Comparison of ENCODE assay signal across 1 cellular context in the genomic region with DNA sequence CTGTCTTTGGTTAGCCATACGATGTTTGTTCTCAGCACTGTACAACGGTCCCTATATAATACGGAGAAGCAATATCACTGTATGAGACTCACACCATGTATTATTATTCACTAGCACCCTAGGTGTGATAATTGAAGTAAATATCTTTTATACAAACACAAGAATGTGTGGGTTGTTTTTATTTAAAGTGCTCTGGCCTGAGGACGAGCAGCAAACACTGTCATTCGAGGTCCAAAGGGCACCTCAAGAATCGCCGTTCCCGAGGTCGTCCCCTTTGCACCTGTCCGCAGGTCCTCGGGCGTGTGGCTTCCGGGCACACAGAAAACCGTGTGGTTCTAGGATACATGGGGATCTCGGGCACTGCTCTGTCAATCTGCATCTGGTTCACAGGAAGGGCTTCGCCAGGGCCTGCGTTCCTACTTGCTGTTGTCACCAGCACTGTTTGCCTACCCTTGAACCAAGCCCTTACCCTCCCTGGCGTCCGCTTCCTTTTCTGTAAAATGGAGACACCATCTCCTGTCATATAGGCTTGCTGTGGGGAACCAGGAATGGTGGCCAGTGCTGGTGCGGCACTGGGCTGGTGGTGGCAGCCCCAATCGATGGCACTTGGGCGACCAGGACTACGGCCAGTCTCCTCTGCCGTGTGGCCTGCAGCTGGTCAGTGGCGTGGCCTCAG.
TF ChIP-seq lines count a peak whose summit lies in the region.

No MANE protein-coding gene starts in this region.

TF ChIP-seq in HepG2, 621 proteins besides CTCF, POLR2A, EP300 and RAD21 (continued from another document and continues in another):
- TF ChIP-seq CSRNP1 (CRISPR knock-in tag; IDR thresholded peaks at IDR 0.05) (peak; percentile 45; the same call in 1 of the 2 replicates), KDM2A (CRISPR knock-in tag; IDR thresholded peaks at IDR 0.05; ENCODE audit: borderline replicate concordance, low read depth) (peak; percentile 88), ZNF558 (CRISPR knock-in tag; IDR thresholded peaks at IDR 0.05; ENCODE audit: borderline replicate concordance) (no peak), ZNF773 (CRISPR knock-in tag; IDR thresholded peaks at IDR 0.05; ENCODE audit: borderline replicate concordance) (peak; percentile 60; the same call in 1 of the 2 replicates), ZNF569 (CRISPR knock-in tag; IDR thresholded peaks at IDR 0.05; ENCODE audit: borderline replicate concordance) (no peak), ZNF335 (CRISPR knock-in tag; IDR thresholded peaks at IDR 0.05) (peak; percentile 91), SMAD3 (CRISPR knock-in tag; IDR thresholded peaks at IDR 0.05) (peak; percentile 71; the same call in 1 of the 2 replicates), PHF5A (CRISPR knock-in tag; IDR thresholded peaks at IDR 0.05; ENCODE audit: low read depth, unreplicated experiment) (no peak), NONO (IDR thresholded peaks at IDR 0.05) (no peak), NONO (CRISPR knock-in tag; conservative IDR thresholded peaks at IDR 0.05) (peak; percentile 91), NCOA2 (CRISPR knock-in tag; IDR thresholded peaks at IDR 0.05) (peak; percentile 83), ZNF770 (CRISPR knock-in tag; IDR thresholded peaks at IDR 0.05) (no peak), CREBL2 (CRISPR knock-in tag; IDR thresholded peaks at IDR 0.05; ENCODE audit: borderline replicate concordance) (no peak), PATZ1 (CRISPR knock-in tag; IDR thresholded peaks at IDR 0.05) (no peak), MXD1 (CRISPR knock-in tag; IDR thresholded peaks at IDR 0.05) (peak; percentile 88), ZNF672 (CRISPR knock-in tag; IDR thresholded peaks at IDR 0.05) (no peak), PAX8 (CRISPR knock-in tag; IDR thresholded peaks at IDR 0.05; ENCODE audit: borderline replicate concordance) (no peak), TMF1 (CRISPR knock-in tag; IDR thresholded peaks at IDR 0.05; ENCODE audit: low read depth) (peak; percentile 27; the same call in 1 of the 2 replicates), ZNF468 (CRISPR knock-in tag; IDR thresholded peaks at IDR 0.05) (no peak), GPBP1L1 (CRISPR knock-in tag; IDR thresholded peaks at IDR 0.05) (no peak), ZNF34 (CRISPR knock-in tag; IDR thresholded peaks at IDR 0.05; ENCODE audit: borderline replicate concordance) (peak; percentile 58; the same call in 1 of the 2 replicates), ZNF547 (CRISPR knock-in tag; IDR thresholded peaks at IDR 0.05) (0 out of 2 replicates have a peak, but pooled peaks have one; percentile 65), ZNF782 (CRISPR knock-in tag; IDR thresholded peaks at IDR 0.05; ENCODE audit: borderline replicate concordance) (peak; percentile 55; the same call in 1 of the 2 replicates), ZNF678 (CRISPR knock-in tag; IDR thresholded peaks at IDR 0.05) (peak; percentile 67; the same call in 1 of the 2 replicates), ZIK1 (CRISPR knock-in tag; IDR thresholded peaks at IDR 0.05; ENCODE audit: borderline replicate concordance, low read depth) (peak; percentile 85; the same call in 1 of the 2 replicates), ATF5 (CRISPR knock-in tag; IDR thresholded peaks at IDR 0.05; ENCODE audit: low read depth) (no peak), EEA1 (CRISPR knock-in tag; IDR thresholded peaks at IDR 0.05; ENCODE audit: borderline replicate concordance) (no peak), HMG20B (CRISPR knock-in tag; conservative IDR thresholded peaks at IDR 0.05) (no peak), ZNF205 (CRISPR knock-in tag; IDR thresholded peaks at IDR 0.05) (peak; percentile 64; the same call in 1 of the 2 replicates), MBD4 (IDR thresholded peaks at IDR 0.05; ENCODE audit: borderline replicate concordance, low read length) (no peak), MIER3 (CRISPR knock-in tag; IDR thresholded peaks at IDR 0.05; ENCODE audit: borderline replicate concordance) (peak; percentile 80; the same call in 1 of the 2 replicates), FOXM1 (CRISPR knock-in tag; IDR thresholded peaks at IDR 0.05) (0 out of 2 replicates have a peak, but pooled peaks have one; percentile 27), ZNF777 (CRISPR knock-in tag; IDR thresholded peaks at IDR 0.05) (peak; percentile 55; the same call in 1 of the 2 replicates), JUN (CRISPR knock-in tag; IDR thresholded peaks at IDR 0.05) (peak; percentile 90)
- TF ChIP-seq, protein P1, sequence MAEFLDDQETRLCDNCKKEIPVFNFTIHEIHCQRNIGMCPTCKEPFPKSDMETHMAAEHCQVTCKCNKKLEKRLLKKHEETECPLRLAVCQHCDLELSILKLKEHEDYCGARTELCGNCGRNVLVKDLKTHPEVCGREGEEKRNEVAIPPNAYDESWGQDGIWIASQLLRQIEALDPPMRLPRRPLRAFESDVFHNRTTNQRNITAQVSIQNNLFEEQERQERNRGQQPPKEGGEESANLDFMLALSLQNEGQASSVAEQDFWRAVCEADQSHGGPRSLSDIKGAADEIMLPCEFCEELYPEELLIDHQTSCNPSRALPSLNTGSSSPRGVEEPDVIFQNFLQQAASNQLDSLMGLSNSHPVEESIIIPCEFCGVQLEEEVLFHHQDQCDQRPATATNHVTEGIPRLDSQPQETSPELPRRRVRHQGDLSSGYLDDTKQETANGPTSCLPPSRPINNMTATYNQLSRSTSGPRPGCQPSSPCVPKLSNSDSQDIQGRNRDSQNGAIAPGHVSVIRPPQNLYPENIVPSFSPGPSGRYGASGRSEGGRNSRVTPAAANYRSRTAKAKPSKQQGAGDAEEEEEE (CRISPR knock-in tag; IDR thresholded peaks at IDR 0.05; ENCODE audit: borderline replicate concordance) = no peak
- TF ChIP-seq, protein P2, sequence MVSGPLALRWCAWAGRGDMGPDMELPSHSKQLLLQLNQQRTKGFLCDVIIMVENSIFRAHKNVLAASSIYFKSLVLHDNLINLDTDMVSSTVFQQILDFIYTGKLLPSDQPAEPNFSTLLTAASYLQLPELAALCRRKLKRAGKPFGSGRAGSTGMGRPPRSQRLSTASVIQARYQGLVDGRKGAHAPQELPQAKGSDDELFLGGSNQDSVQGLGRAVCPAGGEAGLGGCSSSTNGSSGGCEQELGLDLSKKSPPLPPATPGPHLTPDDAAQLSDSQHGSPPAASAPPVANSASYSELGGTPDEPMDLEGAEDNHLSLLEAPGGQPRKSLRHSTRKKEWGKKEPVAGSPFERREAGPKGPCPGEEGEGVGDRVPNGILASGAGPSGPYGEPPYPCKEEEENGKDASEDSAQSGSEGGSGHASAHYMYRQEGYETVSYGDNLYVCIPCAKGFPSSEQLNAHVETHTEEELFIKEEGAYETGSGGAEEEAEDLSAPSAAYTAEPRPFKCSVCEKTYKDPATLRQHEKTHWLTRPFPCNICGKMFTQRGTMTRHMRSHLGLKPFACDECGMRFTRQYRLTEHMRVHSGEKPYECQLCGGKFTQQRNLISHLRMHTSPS (CRISPR knock-in tag; IDR thresholded peaks at IDR 0.05; ENCODE audit: low read depth) = peak; percentile 81
- TF ChIP-seq, protein P3, sequence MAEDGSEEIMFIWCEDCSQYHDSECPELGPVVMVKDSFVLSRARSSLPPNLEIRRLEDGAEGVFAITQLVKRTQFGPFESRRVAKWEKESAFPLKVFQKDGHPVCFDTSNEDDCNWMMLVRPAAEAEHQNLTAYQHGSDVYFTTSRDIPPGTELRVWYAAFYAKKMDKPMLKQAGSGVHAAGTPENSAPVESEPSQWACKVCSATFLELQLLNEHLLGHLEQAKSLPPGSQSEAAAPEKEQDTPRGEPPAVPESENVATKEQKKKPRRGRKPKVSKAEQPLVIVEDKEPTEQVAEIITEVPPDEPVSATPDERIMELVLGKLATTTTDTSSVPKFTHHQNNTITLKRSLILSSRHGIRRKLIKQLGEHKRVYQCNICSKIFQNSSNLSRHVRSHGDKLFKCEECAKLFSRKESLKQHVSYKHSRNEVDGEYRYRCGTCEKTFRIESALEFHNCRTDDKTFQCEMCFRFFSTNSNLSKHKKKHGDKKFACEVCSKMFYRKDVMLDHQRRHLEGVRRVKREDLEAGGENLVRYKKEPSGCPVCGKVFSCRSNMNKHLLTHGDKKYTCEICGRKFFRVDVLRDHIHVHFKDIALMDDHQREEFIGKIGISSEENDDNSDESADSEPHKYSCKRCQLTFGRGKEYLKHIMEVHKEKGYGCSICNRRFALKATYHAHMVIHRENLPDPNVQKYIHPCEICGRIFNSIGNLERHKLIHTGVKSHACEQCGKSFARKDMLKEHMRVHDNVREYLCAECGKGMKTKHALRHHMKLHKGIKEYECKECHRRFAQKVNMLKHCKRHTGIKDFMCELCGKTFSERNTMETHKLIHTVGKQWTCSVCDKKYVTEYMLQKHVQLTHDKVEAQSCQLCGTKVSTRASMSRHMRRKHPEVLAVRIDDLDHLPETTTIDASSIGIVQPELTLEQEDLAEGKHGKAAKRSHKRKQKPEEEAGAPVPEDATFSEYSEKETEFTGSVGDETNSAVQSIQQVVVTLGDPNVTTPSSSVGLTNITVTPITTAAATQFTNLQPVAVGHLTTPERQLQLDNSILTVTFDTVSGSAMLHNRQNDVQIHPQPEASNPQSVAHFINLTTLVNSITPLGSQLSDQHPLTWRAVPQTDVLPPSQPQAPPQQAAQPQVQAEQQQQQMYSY (CRISPR knock-in tag; IDR thresholded peaks at IDR 0.05) = peak; percentile 53; the same call in 1 of the 2 replicates
- TF ChIP-seq, protein P4, sequence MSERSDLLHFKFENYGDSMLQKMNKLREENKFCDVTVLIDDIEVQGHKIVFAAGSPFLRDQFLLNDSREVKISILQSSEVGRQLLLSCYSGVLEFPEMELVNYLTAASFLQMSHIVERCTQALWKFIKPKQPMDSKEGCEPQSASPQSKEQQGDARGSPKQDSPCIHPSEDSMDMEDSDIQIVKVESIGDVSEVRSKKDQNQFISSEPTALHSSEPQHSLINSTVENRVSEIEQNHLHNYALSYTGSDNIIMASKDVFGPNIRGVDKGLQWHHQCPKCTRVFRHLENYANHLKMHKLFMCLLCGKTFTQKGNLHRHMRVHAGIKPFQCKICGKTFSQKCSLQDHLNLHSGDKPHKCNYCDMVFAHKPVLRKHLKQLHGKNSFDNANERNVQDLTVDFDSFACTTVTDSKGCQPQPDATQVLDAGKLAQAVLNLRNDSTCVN (CRISPR knock-in tag; IDR thresholded peaks at IDR 0.05; ENCODE audit: borderline replicate concordance) = peak; percentile 91; the same call in 1 of the 2 replicates
